In genomic region chr22:43275545-43275981, GRCh38 we compare ENCODE assay signal across 1 cellular context.
TF ChIP-seq lines count a peak whose summit lies in the region.

No MANE protein-coding gene starts in this region.

TF ChIP-seq in K562, 482 proteins besides CTCF, POLR2A, EP300 and RAD21 (continued from another document and continues in another):
- TF ChIP-seq HOMEZ (CRISPR knock-in tag; IDR thresholded peaks at IDR 0.05) (no peak), HDAC1 (IDR thresholded peaks at IDR 0.05) (peak in 1 of 2 experiments; percentile 69; a peak in 2 of 4 replicates), GATA2 (CRISPR knock-in tag; IDR thresholded peaks at IDR 0.05) (no peak), ZNF551 (CRISPR knock-in tag; IDR thresholded peaks at IDR 0.05) (no peak), PML (IDR thresholded peaks at IDR 0.05; ENCODE audit: low read length) (no peak), CHCHD3 (CRISPR knock-in tag; IDR thresholded peaks at IDR 0.05) (no peak), PKNOX1 (IDR thresholded peaks at IDR 0.05) (peak; percentile 65), XRCC5 (IDR thresholded peaks at IDR 0.05; ENCODE audit: low read depth, low read length) (no peak), TSHZ1 (CRISPR knock-in tag; IDR thresholded peaks at IDR 0.05) (no peak), EHMT2 (IDR thresholded peaks at IDR 0.05) (peak; percentile 66), ETV6 (IDR thresholded peaks at IDR 0.05; ENCODE audit: borderline replicate concordance in 1 of 2, low read depth in 2 of 2, low read length in 1 of 2) (no peak), ETV6 (CRISPR knock-in tag; IDR thresholded peaks at IDR 0.05; ENCODE audit: borderline replicate concordance) (no peak), MCM7 (IDR thresholded peaks at IDR 0.05) (no peak), VEZF1 (CRISPR knock-in tag; IDR thresholded peaks at IDR 0.05) (peak; percentile 57), MLX (CRISPR knock-in tag; conservative IDR thresholded peaks at IDR 0.05) (no peak), MBD2 (IDR thresholded peaks at IDR 0.05; ENCODE audit: borderline replicate concordance, low read depth) (no peak), TFAM (CRISPR knock-in tag; conservative IDR thresholded peaks at IDR 0.05) (no peak), CLOCK (CRISPR knock-in tag; IDR thresholded peaks at IDR 0.05; ENCODE audit: borderline replicate concordance) (no peak), ZBTB43 (CRISPR knock-in tag; IDR thresholded peaks at IDR 0.05) (no peak), ZKSCAN8 (CRISPR knock-in tag; IDR thresholded peaks at IDR 0.05) (no peak), MAX (CRISPR knock-in tag; IDR thresholded peaks at IDR 0.05) (peak; percentile 76), GATAD2B (IDR thresholded peaks at IDR 0.05; ENCODE audit: borderline replicate concordance) (no peak), SRF (CRISPR knock-in tag; IDR thresholded peaks at IDR 0.05) (no peak), BHLHE40 (IDR thresholded peaks at IDR 0.05; ENCODE audit: low read length) (peak; percentile 97), TEAD4 (IDR thresholded peaks at IDR 0.05; ENCODE audit: low read length) (peak; percentile 43; the same call in 1 of the 2 replicates), TEAD4 (CRISPR knock-in tag; IDR thresholded peaks at IDR 0.05; ENCODE audit: borderline replicate concordance) (no peak), CHD4 (IDR thresholded peaks at IDR 0.05; ENCODE audit: insufficient read depth, insufficient replicate concordance, low read depth, low read length, poor library complexity, severe bottlenecking) (no peak), NCOR1 (IDR thresholded peaks at IDR 0.05) (peak; percentile 41; the same call in 1 of the 2 replicates), CBFA2T3 (IDR thresholded peaks at IDR 0.05) (peak; percentile 68), DPF2 (IDR thresholded peaks at IDR 0.05) (peak; percentile 62; the same call in 1 of the 2 replicates), PRMT5 (CRISPR knock-in tag; IDR thresholded peaks at IDR 0.05) (no peak), ZKSCAN1 (IDR thresholded peaks at IDR 0.05; ENCODE audit: low read depth, low read length) (no peak), NR3C1 (CRISPR knock-in tag; IDR thresholded peaks at IDR 0.05) (no peak), NUFIP1 (IDR thresholded peaks at IDR 0.05; ENCODE audit: partially characterized antibody) (no peak), DACH1 (IDR thresholded peaks at IDR 0.05; ENCODE audit: partially characterized antibody) (no peak), USF1 (CRISPR knock-in tag; IDR thresholded peaks at IDR 0.05) (peak; percentile 90), MNT (conservative IDR thresholded peaks at IDR 0.05) (peak; percentile 80 to 89), JUND (IDR thresholded peaks at IDR 0.05; ENCODE audit: borderline replicate concordance, low read depth, low read length) (peak; percentile 87), JUND (tag; IDR thresholded peaks at IDR 0.05; ENCODE audit: borderline replicate concordance, low read depth, low read length) (peak; percentile 81; the same call in 2 of the 3 replicates), CREB3 (tag; conservative IDR thresholded peaks at IDR 0.05; ENCODE audit: low read depth) (no peak), ESRRA (IDR thresholded peaks at IDR 0.05; ENCODE audit: borderline replicate concordance, low read depth) (no peak), FOXK2 (conservative IDR thresholded peaks at IDR 0.05 in 1 of 2, IDR thresholded peaks at IDR 0.05 in 1 of 2; ENCODE audit: low read depth in 2 of 2) (peak; percentile 84 to 92), HDAC8 (tag; IDR thresholded peaks at IDR 0.05) (no peak), PBX2 (CRISPR knock-in tag; IDR thresholded peaks at IDR 0.05; ENCODE audit: low read depth) (no peak), PBX2 (tag; conservative IDR thresholded peaks at IDR 0.05; ENCODE audit: low read depth) (peak; percentile 67; the same call in 1 of the 2 replicates), NR2C1 (IDR thresholded peaks at IDR 0.05) (no peak), NR2C1 (tag; IDR thresholded peaks at IDR 0.05) (0 out of 2 replicates have a peak, but pooled peaks have one; percentile 33), ZNF354B (CRISPR knock-in tag; IDR thresholded peaks at IDR 0.05) (no peak)
